ENCODE assay signal across 9 cellular contexts in genomic region chrX:131745942-131746489, GRCh38.
DNase-seq lines count a peak whose midpoint lies in the region; ATAC-seq, FAIRE-seq and TF ChIP-seq lines count a peak whose summit lies in the region.
"Had no signal": no experiment of that assay in that cellular context is flagged by ENCODE, and none has a peak within 500 bp of the region (broad histone marks: within the 10 kb centered on the region; RNA-seq: fewer than 3 reads in every experiment).

No MANE protein-coding gene starts in this region.

- no peaks in the 10 kb centered on the region for H3K9me3 ChIP-seq in A549
- H3K9me3 ChIP-seq in OCI-LY3 (ENCODE audit: insufficient read depth, low read length): no peaks in the 10 kb centered on the region
- H3K9me3 ChIP-seq in effector memory CD4-positive, alpha-beta T cell (ENCODE audit: control insufficient read depth, low read length): no peaks in the 10 kb centered on the region
- H3K9me3 ChIP-seq in body of pancreas: no peaks in the 10 kb centered on the region

- WGBS in A549 (ENCODE audit: missing lambda C conversion rate): 15% methylated on average over 5 of the region's 5 CpGs
- 85 to 91% methylated on average over 5 of the region's 5 CpGs for WGBS in body of pancreas, 2 donors

- no peaks in the 10 kb centered on the region for H3K36me3 ChIP-seq in GM06990 (ENCODE audit: control insufficient read depth, insufficient read depth, low read length)
- H3K36me3 ChIP-seq in OCI-LY3 (replicated peaks; ENCODE audit: low read depth, low read length): no peaks in the 10 kb centered on the region
- H3K36me3 ChIP-seq in effector memory CD4-positive, alpha-beta T cell (ENCODE audit: control insufficient read depth, insufficient read depth, low read length): no peaks in the 10 kb centered on the region
- H3K36me3 ChIP-seq in body of pancreas (replicated peaks in 1 of 2; ENCODE audit: insufficient read depth in 1 of 2, low read depth in 2 of 2): no peaks in the 10 kb centered on the region

- POLR2A ChIA-PET in A549 (lab: Yijun Ruan, JAX): interaction anchor here (2.2 kb wide), 1 partner anchor 17 kb away, joined by 11 read pairs; no protein-coding TSS in a partner anchor

- H4K20me1 ChIP-seq in OCI-LY3 (ENCODE audit: insufficient read depth, low read length): no peaks in the 10 kb centered on the region

- peak; percentile 32 to 34; a peak in 3 of 6 replicates for ATAC-seq in A549
- ATAC-seq in GM18870 (IDR thresholded peaks at IDR 0.05; ENCODE audit: unreplicated experiment): no peak
- ATAC-seq in HG03097 (IDR thresholded peaks at IDR 0.05; ENCODE audit: low FRiP score, unreplicated experiment): no peak
- no peak for ATAC-seq in body of pancreas
- ATAC-seq: stimulated activated memory B cell treated with anti-CD40 and anti-IgM and Interleukin-4, amounts not matched to agents 10 μg/mL and 1 μg/mL and 100 μg/mL, for 72 hours had no signal

- H3K79me2 ChIP-seq in OCI-LY3 (ENCODE audit: low read length): no peaks in the 10 kb centered on the region

- H2AFZ ChIP-seq in OCI-LY3 (ENCODE audit: low read depth, low read length): peak overlapping the region; percentile 93

- H3K27me3 ChIP-seq in GM06990 (replicated peaks; ENCODE audit: control insufficient read depth, insufficient read depth, low read length) (no peaks in the 10 kb centered on the region), OCI-LY3 (ENCODE audit: low read depth, low read length) (no peaks in the 10 kb centered on the region), body of pancreas (no peaks in the 10 kb centered on the region)
- no peaks in the 10 kb centered on the region for H3K27me3 ChIP-seq in effector memory CD4-positive, alpha-beta T cell (replicated peaks; ENCODE audit: control insufficient read depth, insufficient read depth, low read length, poor library complexity, severe bottlenecking)

- H3K9ac ChIP-seq in OCI-LY3 (ENCODE audit: low read length): peak overlapping the region; percentile 89

- TF ChIP-seq CTCF in A549 (IDR thresholded peaks at IDR 0.05): no peak
- TF ChIP-seq CTCF in GM06990 (IDR thresholded peaks at IDR 0.05; ENCODE audit: insufficient read depth, low read length, poor library complexity, severe bottlenecking): no peak
- TF ChIP-seq CTCF in OCI-LY3 (IDR thresholded peaks at IDR 0.05; ENCODE audit: low read depth, low read length): no peak
- TF ChIP-seq CTCF in body of pancreas (IDR thresholded peaks at IDR 0.05): no peak

- TF ChIP-seq POLR2A in A549 (IDR thresholded peaks at IDR 0.05; ENCODE audit: low read length) (no peak), body of pancreas (IDR thresholded peaks at IDR 0.05) (no peak)

- H3K27ac ChIP-seq in A549 (peak overlapping the region; percentile 97 to 99), OCI-LY3 (ENCODE audit: low read length) (peak overlapping the region; percentile 93), body of pancreas (no peak overlapping the region)
- no peak overlapping the region for H3K27ac ChIP-seq in effector memory CD4-positive, alpha-beta T cell (ENCODE audit: insufficient read depth, low read length, poor library complexity, severe bottlenecking)

- H3K4me1 ChIP-seq in A549: 0 out of 3 replicates have a peak, but pooled peaks cover 5% of the 10 kb centered on the region
- H3K4me1 ChIP-seq in OCI-LY3 (ENCODE audit: low read length): peaks cover 9% of the 10 kb centered on the region; the same call in 1 of the 2 replicates
- no peaks in the 10 kb centered on the region for H3K4me1 ChIP-seq in effector memory CD4-positive, alpha-beta T cell (ENCODE audit: control insufficient read depth, insufficient read depth, low read length, poor library complexity, severe bottlenecking)
- H3K4me1 ChIP-seq in body of pancreas: no peaks in the 10 kb centered on the region

- intact Hi-C loops in body of pancreas (cut with DNase I): no loop called here

- FAIRE-seq in A549 (lab: Jason Lieb, UNC): peak; percentile 7

- H3K4me3 ChIP-seq in A549: peak overlapping the region; percentile 87
- peak overlapping the region; percentile 31 for H3K4me3 ChIP-seq in GM06990 (replicated peaks; ENCODE audit: low read depth, low read length)
- peak overlapping the region; percentile 92 for H3K4me3 ChIP-seq in OCI-LY3 (ENCODE audit: low read length)
- H3K4me3 ChIP-seq in effector memory CD4-positive, alpha-beta T cell (ENCODE audit: insufficient read depth, low read depth, low read length, poor library complexity, severe bottlenecking): peak overlapping the region; percentile 62
- H3K4me3 ChIP-seq in body of pancreas: no peak overlapping the region

- no peak for TF ChIP-seq RAD21 in A549 (conservative IDR thresholded peaks at IDR 0.05 in 1 of 2, IDR thresholded peaks at IDR 0.05 in 1 of 2)

- H3K4me2 ChIP-seq in A549 (peak overlapping the region; percentile 84), OCI-LY3 (ENCODE audit: low read length) (peak overlapping the region; percentile 87)

- CTCF ChIA-PET in A549 (lab: Yijun Ruan, JAX): interaction anchor here (1.0 to 2.4 kb wide), 6 partner anchors 17 to 46 kb away, joined by 3 to 10 read pairs (median 6); no protein-coding TSS in a partner anchor

- no peak for TF ChIP-seq EP300 in A549 (IDR thresholded peaks at IDR 0.05)

- DNase-seq in A549 (ENCODE audit: low read depth in 1 of 2, low spot score in 1 of 2): no peak
- peak; percentile 41 for DNase-seq in GM06990 (ENCODE audit: extremely low read depth, insufficient read length)
- no peak for DNase-seq in effector memory CD4-positive, alpha-beta T cell
- no peak for DNase-seq in NCI-H128 (lab: John Stamatoyannopoulos, UW; ENCODE audit: unreplicated experiment)
- no peak for DNase-seq in body of pancreas

TF ChIP-seq in A549, 52 proteins besides CTCF, POLR2A, EP300 and RAD21:
- TF ChIP-seq NPAS2 (CRISPR knock-in tag; IDR thresholded peaks at IDR 0.05; ENCODE audit: borderline replicate concordance): no peak
- no peak for TF ChIP-seq CHD2 (IDR thresholded peaks at IDR 0.05; ENCODE audit: low read length, partially characterized antibody)
- TF ChIP-seq EHF (CRISPR knock-in tag; IDR thresholded peaks at IDR 0.05): no peak
- TF ChIP-seq SREBF2 (IDR thresholded peaks at IDR 0.05): no peak
- TF ChIP-seq, protein P1, sequence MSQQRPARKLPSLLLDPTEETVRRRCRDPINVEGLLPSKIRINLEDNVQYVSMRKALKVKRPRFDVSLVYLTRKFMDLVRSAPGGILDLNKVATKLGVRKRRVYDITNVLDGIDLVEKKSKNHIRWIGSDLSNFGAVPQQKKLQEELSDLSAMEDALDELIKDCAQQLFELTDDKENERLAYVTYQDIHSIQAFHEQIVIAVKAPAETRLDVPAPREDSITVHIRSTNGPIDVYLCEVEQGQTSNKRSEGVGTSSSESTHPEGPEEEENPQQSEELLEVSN (IDR thresholded peaks at IDR 0.05; ENCODE audit: borderline replicate concordance, low read depth): no peak
- TF ChIP-seq HOXA7 (CRISPR knock-in tag; IDR thresholded peaks at IDR 0.05): no peak
- no peak for TF ChIP-seq HDAC2 (IDR thresholded peaks at IDR 0.05)
- TF ChIP-seq TP53 (CRISPR knock-in tag; IDR thresholded peaks at IDR 0.05): no peak
- no peak for TF ChIP-seq EHMT2 (IDR thresholded peaks at IDR 0.05; ENCODE audit: low read depth)
- TF ChIP-seq FOXS1 (CRISPR knock-in tag; IDR thresholded peaks at IDR 0.05): no peak
- no peak for TF ChIP-seq REST (IDR thresholded peaks at IDR 0.05)
- TF ChIP-seq CHD4 (IDR thresholded peaks at IDR 0.05; ENCODE audit: borderline replicate concordance): no peak
- no peak for TF ChIP-seq FOSL2 (IDR thresholded peaks at IDR 0.05)
- no peak for TF ChIP-seq FOSL2 (CRISPR knock-in tag; IDR thresholded peaks at IDR 0.05)

Comparison
In these comparisons a context has a peak if more than half of its experiments do, and no peak if none do; other contexts are left out.
1. ATAC-seq: peak in A549 (2 of 2); none in GM18870 (single experiment), HG03097 (single experiment) and body of pancreas (single experiment).
2. H3K27ac ChIP-seq: peak in A549 (2 of 2) and OCI-LY3 (single experiment); none in effector memory CD4-positive, alpha-beta T cell (single experiment) and body of pancreas (0 of 4).
3. H3K4me3 ChIP-seq: peak in A549 (single experiment), GM06990 (single experiment), OCI-LY3 (single experiment) and effector memory CD4-positive, alpha-beta T cell (single experiment); none in body of pancreas (0 of 2).